ENCODE assay signal across 8 cellular contexts in the genomic region with DNA sequence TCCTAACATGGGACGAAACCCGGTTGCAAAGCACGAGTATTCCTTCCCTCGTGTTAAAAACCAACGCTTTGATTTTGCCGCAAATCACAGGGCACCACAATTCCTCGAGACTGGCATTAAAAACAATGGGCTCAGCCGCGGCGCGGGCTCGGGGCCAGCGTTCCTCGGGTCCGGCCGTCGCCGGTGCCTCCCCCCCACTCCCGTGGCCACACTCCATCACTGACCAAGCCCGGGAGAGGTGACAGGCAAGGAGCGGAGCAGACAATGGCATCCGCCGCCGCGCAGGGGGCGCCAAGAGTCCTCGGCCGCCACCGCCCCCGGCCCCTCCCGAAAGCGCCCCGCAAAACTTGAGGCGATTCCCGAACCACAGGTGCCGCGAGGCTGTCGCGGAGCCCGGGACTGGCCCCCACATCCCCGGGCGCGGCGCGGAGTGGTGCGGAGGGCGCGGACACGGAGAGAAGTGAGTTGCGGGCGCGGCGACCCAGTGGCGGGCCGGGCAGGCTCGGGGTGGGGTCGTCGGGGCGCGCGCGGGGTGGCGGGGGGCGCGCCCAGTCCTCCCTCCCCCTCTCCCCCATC. TPM values are rescaled to one million over a fixed set of nuclear protein-coding genes. Genes with fewer than 3 reads are reported as not detected.
DNase-seq lines count a peak whose midpoint lies in the region; ATAC-seq and TF ChIP-seq lines count a peak whose summit lies in the region.

No MANE protein-coding gene starts in this region.

- peak overlapping the region; percentile 28 for H3K27ac Mint-ChIP-seq in activated naive CD8-positive, alpha-beta T cell

- H3K4me3 Mint-ChIP-seq in activated naive CD8-positive, alpha-beta T cell = peak overlapping the region; percentile 81

- no peaks in the 10 kb centered on the region for H3K27me3 ChIP-seq in SJCRH30
- H3K27me3 ChIP-seq in ovary = no peaks in the 10 kb centered on the region
- H3K27me3 ChIP-seq in vagina = no peaks in the 10 kb centered on the region

- H3K4me1 ChIP-seq in SJCRH30 (peaks cover 6% of the 10 kb centered on the region), ovary (ENCODE audit: insufficient read depth) (peaks cover 2% of the 10 kb centered on the region), vagina (peaks cover 24% of the 10 kb centered on the region)

- no peaks in the 10 kb centered on the region for H3K9me3 Mint-ChIP-seq in activated naive CD8-positive, alpha-beta T cell (ENCODE audit: low read depth)

- no peaks in the 10 kb centered on the region for H3K36me3 Mint-ChIP-seq in activated naive CD8-positive, alpha-beta T cell

- TF ChIP-seq EP300 in ovary (IDR thresholded peaks at IDR 0.05) = no peak

- TF ChIP-seq POLR2A in ovary (IDR thresholded peaks at IDR 0.05) (no peak), vagina (IDR thresholded peaks at IDR 0.05) (no peak)

- H3K36me3 ChIP-seq in SJCRH30 (peaks cover 25% of the 10 kb centered on the region), ovary (no peaks in the 10 kb centered on the region), vagina (no peaks in the 10 kb centered on the region)

- H3K4me1 Mint-ChIP-seq in activated naive CD8-positive, alpha-beta T cell (ENCODE audit: low read depth) = peaks cover 29% of the 10 kb centered on the region

- no peak for TF ChIP-seq CTCF in AG09309 (IDR thresholded peaks at IDR 0.05; ENCODE audit: control insufficient read depth, insufficient read depth, low read depth, low read length, missing control alignments)
- TF ChIP-seq CTCF in ovary (IDR thresholded peaks at IDR 0.05) = no peak
- no peak for TF ChIP-seq CTCF in vagina (IDR thresholded peaks at IDR 0.05)

- DNase-seq in AG09309 (ENCODE audit: low read depth) (no peak), SJCRH30 (peak; percentile 66 to 70), head of caudate nucleus (peak; percentile 18 to 81 (median 66)), ovary (peak; percentile 49 to 69 (median 63)), vagina (ENCODE audit: extremely low spot score in 2 of 2) (no peak)

- intact Hi-C loops in head of caudate nucleus (cut with DNase I) = loop anchor here (5.0 to 10.0 kb wide), 2 partner anchors 59 to 177 kb away; partner anchors contain the start of gene ZRSR2
- intact Hi-C loops in ovary (cut with DNase I) = loop anchor here in 1 of 4 donors (5.0 kb wide), 1 partner anchor 177 kb away; no protein-coding TSS in a partner anchor
- intact Hi-C loops in vagina (cut with DNase I) = no loop called here

- H3K27ac ChIP-seq in SJCRH30 = peak overlapping the region; percentile 77
- peak overlapping the region; percentile 70 to 75 for H3K27ac ChIP-seq in ovary
- peak overlapping the region; percentile 77 for H3K27ac ChIP-seq in vagina

- WGBS in ovary, 3 donors = 0 to 1% (median 1%) methylated on average over 43 to 65 of the region's 65 CpGs

- H3K27me3 Mint-ChIP-seq in activated naive CD8-positive, alpha-beta T cell = no peaks in the 10 kb centered on the region

- peak; percentile 40 for ATAC-seq in GM19035 (IDR thresholded peaks at IDR 0.05; ENCODE audit: unreplicated experiment)
- ATAC-seq in HG03342 (IDR thresholded peaks at IDR 0.05; ENCODE audit: unreplicated experiment) = peak; percentile 29

- H3K9me3 ChIP-seq in SJCRH30 (replicated peaks) (no peaks in the 10 kb centered on the region), ovary (no peaks in the 10 kb centered on the region), vagina (no peaks in the 10 kb centered on the region)

- H3K4me3 ChIP-seq in AG09309 (ENCODE audit: control insufficient read depth, low read depth, low read length) (peak overlapping the region; percentile 72), SJCRH30 (peak overlapping the region; percentile 93), ovary (peak overlapping the region; percentile 65), vagina (peak overlapping the region; percentile 65 to 94)

RNA-seq across cellular contexts. Expression of gene AP1S2, which starts 0.4 kb away (rescaled TPM):
- 205 and 230 TPM in 2 replicates for total RNA-seq in SJCRH30 (2014; rRNA removed; shearing (Covaris generic))
- total RNA-seq in ovary (10 to 100 TPM; 13.0 to 25.1 (median 16.6) TPM), vagina (18.9 TPM)
- polyA plus RNA-seq in ovary = 10 to 100 TPM; 15.5 to 33.1 TPM

Comparison
In these comparisons a context has a peak if more than half of its experiments do, and no peak if none do; other contexts are left out.
1. DNase-seq: peak in SJCRH30 (2 of 2), head of caudate nucleus (42 of 42) and ovary (5 of 5); none in AG09309 (single experiment) and vagina (0 of 2).
2. Peak in every context shown above with its lines, with median percentiles within 50 percentile points of each other: H3K4me3 ChIP-seq and H3K27ac ChIP-seq.